Comparison of ENCODE assay signal across 24 cellular contexts in the genomic region with DNA sequence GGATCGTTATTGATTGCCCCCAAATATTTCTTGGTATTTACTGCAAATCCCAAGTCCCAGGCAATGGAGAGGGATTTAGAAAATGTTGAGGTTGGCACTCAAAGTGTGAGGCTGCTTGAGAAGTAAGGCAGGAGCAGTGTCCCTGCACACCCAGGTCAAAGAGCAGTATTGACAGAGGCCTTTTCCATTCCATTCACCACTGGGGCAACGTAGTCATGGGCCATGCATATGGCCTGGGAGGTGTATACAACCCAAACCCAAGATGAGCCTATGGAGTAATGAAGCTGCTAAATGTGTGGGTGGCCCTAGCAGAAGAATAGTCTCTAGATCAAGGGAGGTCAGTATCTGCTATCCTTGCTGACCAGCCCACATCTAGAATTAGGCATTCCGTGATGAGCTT.
A peak's percentile ranks its signal among the peaks of the same experiment; 100 is the strongest.
DNase-seq lines count a peak whose midpoint lies in the region; ATAC-seq, FAIRE-seq and TF ChIP-seq lines count a peak whose summit lies in the region.
"Had no signal": no experiment of that assay in that cellular context is flagged by ENCODE, and none has a peak within 500 bp of the region (broad histone marks: within the 10 kb centered on the region; RNA-seq: fewer than 3 reads in every experiment).

No MANE protein-coding gene starts in this region.

- DNase-seq in right atrium auricular region (ENCODE audit: low spot score) (peak; percentile 28), left ventricle myocardium inferior (no peak), mesothelial cell of epicardium (ENCODE audit: low spot score in 2 of 2, unreplicated experiment in 2 of 2) (peak in 1 of 2 experiments; percentile 5), small intestine (peak; percentile 27), GM23248 (no peak), MV-4-11 (lab: John Stamatoyannopoulos, UW) (no peak)
- DNase-seq in activated T-cell treated with anti-CD3 and anti-CD28 coated beads, Interleukin-2, amount 50 U/mL, for 48 hours, result no peak
- DNase-seq: Calu3; HFFc6; KBM-7; NCI-H1105 treated with DMSO at 0.1 percent for 48 hours; NCI-H146; NCI-H1930; NCI-H2107; NCI-H446 treated with DMSO at 0.1 percent for 48 hours; NCI-H526; NCI-H82; NK-92 treated with Interleukin-12 subunit alpha and Interleukin-12 subunit beta, amount 100 ng/mL, for 24 hours; PC-3; Right ventricle myocardium superior had no signal

- H3K9me3 ChIP-seq in right atrium auricular region, result no peaks in the 10 kb centered on the region
- no peaks in the 10 kb centered on the region for H3K9me3 ChIP-seq in left ventricle myocardium inferior (replicated peaks)
- no peaks in the 10 kb centered on the region for H3K9me3 ChIP-seq in small intestine (ENCODE audit: control insufficient read depth, low read depth)
- H3K9me3 ChIP-seq in GM23248 (ENCODE audit: low read depth), result no peaks in the 10 kb centered on the region
- H3K9me3 ChIP-seq: HAP-1 had no signal

- H3K27me3 Mint-ChIP-seq in mesothelial cell of epicardium (ENCODE audit: low read depth), result peaks cover 26% of the 10 kb centered on the region

- no peak overlapping the region for H3K4me3 ChIP-seq in right atrium auricular region
- H3K4me3 ChIP-seq in left ventricle myocardium inferior, result no peak overlapping the region
- H3K4me3 ChIP-seq in small intestine (ENCODE audit: low read depth in 1 of 2, low read length in 2 of 2), result no peak overlapping the region
- H3K4me3 ChIP-seq in GM23248, result no peak overlapping the region
- H3K4me3 ChIP-seq: GM23338, HAP-1 had no signal

- peaks cover 66% of the 10 kb centered on the region for H3K4me1 Mint-ChIP-seq in mesothelial cell of epicardium

- intact Hi-C loops in left ventricle myocardium inferior (cut with micrococcal nuclease), result no loop called here

- no peak for ATAC-seq in GM18520 (IDR thresholded peaks at IDR 0.05; ENCODE audit: unreplicated experiment)
- ATAC-seq: GM23338, PC-3 had no signal

- TF ChIP-seq CTCF in right atrium auricular region (IDR thresholded peaks at IDR 0.05), result no peak
- no peak for TF ChIP-seq CTCF in left ventricle myocardium inferior (IDR thresholded peaks at IDR 0.05; ENCODE audit: borderline replicate concordance)
- no peak for TF ChIP-seq CTCF in mesothelial cell of epicardium (IDR thresholded peaks at IDR 0.05; ENCODE audit: unreplicated experiment)

- H3K27me3 ChIP-seq in right atrium auricular region (no peaks in the 10 kb centered on the region), left ventricle myocardium inferior (ENCODE audit: low read depth) (peaks cover 97% of the 10 kb centered on the region), small intestine (ENCODE audit: control insufficient read depth in 2 of 2, insufficient read depth in 2 of 2, low read length in 2 of 2) (peaks cover 0 to 2% of the 10 kb centered on the region in 2 donors), GM23248 (replicated peaks; ENCODE audit: insufficient read depth) (peaks cover 3% of the 10 kb centered on the region)

- no peaks in the 10 kb centered on the region for H3K9me3 Mint-ChIP-seq in mesothelial cell of epicardium
- H3K9me3 Mint-ChIP-seq: GM23338, HFFc6 had no signal

- in situ Hi-C loops in GM23248 (cut with MboI), result no loop called here

- no peaks in the 10 kb centered on the region for H3K9me2 ChIP-seq in GM23248 (ENCODE audit: insufficient read depth)

- FAIRE-seq in small intestine (lab: Jason Lieb, UNC), result no peak
- FAIRE-seq: GM18507 had no signal

- no peak overlapping the region for H2AFZ ChIP-seq in GM23248
- H2AFZ ChIP-seq: GM23338 had no signal

- no peaks in the 10 kb centered on the region for H3K4me1 ChIP-seq in right atrium auricular region
- H3K4me1 ChIP-seq in left ventricle myocardium inferior, result no peaks in the 10 kb centered on the region
- no peaks in the 10 kb centered on the region for H3K4me1 ChIP-seq in small intestine (ENCODE audit: control insufficient read depth in 2 of 2, insufficient read depth in 1 of 2, low read depth in 1 of 2, low read length in 1 of 2)
- H3K4me1 ChIP-seq in GM23248 (ENCODE audit: insufficient read depth), result no peaks in the 10 kb centered on the region
- H3K4me1 ChIP-seq: HAP-1 had no signal

- H3K79me2 ChIP-seq in GM23248 (ENCODE audit: insufficient read depth), result no peaks in the 10 kb centered on the region

- no peak overlapping the region for H3K4me2 ChIP-seq in GM23248 (ENCODE audit: unreplicated experiment)
- H3K4me2 ChIP-seq: GM23338 had no signal

- no peaks in the 10 kb centered on the region for H4K20me1 ChIP-seq in GM23248 (ENCODE audit: insufficient read depth)

- H3K36me3 Mint-ChIP-seq in mesothelial cell of epicardium, result no peaks in the 10 kb centered on the region

- H3K27ac ChIP-seq in right atrium auricular region (no peak overlapping the region), left ventricle myocardium inferior (replicated peaks) (no peak overlapping the region), small intestine (ENCODE audit: low read depth in 1 of 2, low read length in 1 of 2) (no peak overlapping the region), GM23248 (no peak overlapping the region)

- no peaks in the 10 kb centered on the region for H3F3A ChIP-seq in GM23248 (ENCODE audit: insufficient read depth)

- H3K4me3 Mint-ChIP-seq in mesothelial cell of epicardium, result no peak overlapping the region
- H3K4me3 Mint-ChIP-seq: GM23338, HFFc6 had no signal

- H3K36me3 ChIP-seq in right atrium auricular region, result no peaks in the 10 kb centered on the region
- H3K36me3 ChIP-seq in left ventricle myocardium inferior, result no peaks in the 10 kb centered on the region
- no peaks in the 10 kb centered on the region for H3K36me3 ChIP-seq in small intestine (ENCODE audit: control insufficient read depth in 2 of 2, insufficient read depth in 2 of 2, low read length in 2 of 2)
- H3K36me3 ChIP-seq in GM23248 (ENCODE audit: low read depth), result no peaks in the 10 kb centered on the region
- H3K36me3 ChIP-seq: HAP-1 had no signal

- H3K27ac Mint-ChIP-seq in mesothelial cell of epicardium, result peak overlapping the region; percentile 2
- H3K27ac Mint-ChIP-seq: GM23338, HFFc6 had no signal

- no peak overlapping the region for H3K9ac ChIP-seq in GM23248

- 67 to 85% (median 71%) methylated on average over 3 of the region's 3 CpGs for WGBS in small intestine, 3 donors
- 79 to 82% methylated on average over 3 of the region's 3 CpGs for WGBS in GM23248 (ENCODE audit: low coverage in 1 of 2, low lambda C conversion rate in 2 of 2, missing lambda C conversion rate in 2 of 2), 2 experiments

Comparison
In these comparisons a context has a peak if more than half of its experiments do, and no peak if none do; other contexts are left out.
1. DNase-seq: peak in right atrium auricular region (single experiment) and small intestine (single experiment); none in left ventricle myocardium inferior (single experiment), activated T-cell treated with anti-CD3 and anti-CD28 coated beads, Interleukin-2, amount 50 U/mL, for 48 hours (0 of 2), GM23248 (single experiment) and MV-4-11 (single experiment).